In genomic region chr1:241140670-241141069, GRCh38 we compare ENCODE assay signal across 15 cellular contexts.
DNase-seq lines count a peak whose midpoint lies in the region; ATAC-seq and TF ChIP-seq lines count a peak whose summit lies in the region.
"Had no signal": no experiment of that assay in that cellular context is flagged by ENCODE, and none has a peak within 500 bp of the region (broad histone marks: within the 10 kb centered on the region; RNA-seq: fewer than 3 reads in every experiment).

No MANE protein-coding gene starts in this region.

- no peak overlapping the region for H2BK120ac ChIP-seq in neuronal stem cell (ENCODE audit: low read depth, low read length)

- H4K20me1 ChIP-seq in hepatocyte (ENCODE audit: insufficient read depth, poor library complexity, severe bottlenecking) = no peaks in the 10 kb centered on the region

- H4K8ac ChIP-seq in neuronal stem cell (ENCODE audit: low read depth, low read length) = no peak overlapping the region

- no peaks in the 10 kb centered on the region for H3K9me2 ChIP-seq in hepatocyte (replicated peaks; ENCODE audit: insufficient read depth)

- no peaks in the 10 kb centered on the region for H3K27me3 ChIP-seq in hepatocyte
- H3K27me3 ChIP-seq in neuronal stem cell (ENCODE audit: control insufficient read depth in 3 of 3, insufficient read depth in 3 of 3, low read depth in 1 of 3, low read length in 3 of 3) = no peaks in the 10 kb centered on the region

- H3K27ac ChIP-seq in hepatocyte (peak overlapping the region; percentile 76), neuronal stem cell (replicated peaks; ENCODE audit: low read length) (no peak overlapping the region)

- H2BK12ac ChIP-seq in neuronal stem cell (ENCODE audit: low read length) = no peak overlapping the region

- H3K18ac ChIP-seq in neuronal stem cell (ENCODE audit: low read length) = no peak overlapping the region

- no peak overlapping the region for H3K14ac ChIP-seq in neuronal stem cell (ENCODE audit: low read length)

- H3K9ac ChIP-seq in neuronal stem cell (ENCODE audit: low read depth, low read length, poor library complexity) = no peak overlapping the region

- H2AFZ ChIP-seq in hepatocyte = no peak overlapping the region
- H2AFZ ChIP-seq in neuronal stem cell (ENCODE audit: low read length) = no peak overlapping the region

- H3K4me3 ChIP-seq in hepatocyte (no peak overlapping the region), neuronal stem cell (ENCODE audit: low read length in 2 of 2) (no peak overlapping the region)
- H3K4me3 ChIP-seq: HAP-1 had no signal

- no peaks in the 10 kb centered on the region for H3K79me2 ChIP-seq in hepatocyte

- no peaks in the 10 kb centered on the region for H3K79me1 ChIP-seq in neuronal stem cell (ENCODE audit: low read depth, low read length)

- no peak for DNase-seq in hepatocyte (ENCODE audit: low spot score)
- DNase-seq in neuronal stem cell (ENCODE audit: low spot score) = no peak
- DNase-seq in DMS153 (lab: John Stamatoyannopoulos, UW) = no peak
- DNase-seq in NCI-H748 (lab: John Stamatoyannopoulos, UW; ENCODE audit: unreplicated experiment) = no peak
- DNase-seq: C1 segment of cervical spinal cord; Calu3; CD4-positive, alpha-beta memory T cell; COR-L47; DMS79 treated with DMSO at 0.1 percent for 48 hours; GF-D8; GOT3; HFFc6 had no signal

- H4K91ac ChIP-seq in neuronal stem cell (ENCODE audit: low read depth, low read length, poor library complexity) = no peak overlapping the region

- H3K4ac ChIP-seq in neuronal stem cell (ENCODE audit: low read length) = no peak overlapping the region

- H3K4me1 ChIP-seq in hepatocyte (ENCODE audit: insufficient read depth) (peaks cover 11% of the 10 kb centered on the region), neuronal stem cell (ENCODE audit: control insufficient read depth in 2 of 2, insufficient read depth in 1 of 2, low read depth in 1 of 2, low read length in 2 of 2) (no peaks in the 10 kb centered on the region)
- H3K4me1 ChIP-seq: HAP-1 had no signal

- no peak for TF ChIP-seq CTCF in hepatocyte (IDR thresholded peaks at IDR 0.05; ENCODE audit: poor library complexity)

- H3K4me2 ChIP-seq in hepatocyte = no peak overlapping the region
- no peak overlapping the region for H3K4me2 ChIP-seq in neuronal stem cell (ENCODE audit: insufficient read depth, low read length, poor library complexity, severe bottlenecking)

- H3K23ac ChIP-seq in neuronal stem cell (ENCODE audit: low read depth, low read length, poor library complexity) = peak overlapping the region; percentile 20

- H2BK5ac ChIP-seq in neuronal stem cell (ENCODE audit: low read length) = no peak overlapping the region

- ATAC-seq in GM18909 (IDR thresholded peaks at IDR 0.05; ENCODE audit: poor library complexity, unreplicated experiment) (peak; percentile 68), GM19035 (IDR thresholded peaks at IDR 0.05; ENCODE audit: unreplicated experiment) (no peak)

- no peak overlapping the region for H2AK5ac ChIP-seq in neuronal stem cell (ENCODE audit: low read depth, low read length)

- H2BK15ac ChIP-seq in neuronal stem cell (ENCODE audit: low read length) = no peak overlapping the region

- H3K9me3 ChIP-seq in hepatocyte (ENCODE audit: low read depth) (no peaks in the 10 kb centered on the region), neuronal stem cell (replicated peaks in 1 of 2; ENCODE audit: control insufficient read depth in 2 of 2, insufficient read depth in 1 of 2, low read depth in 1 of 2, low read length in 2 of 2) (no peaks in the 10 kb centered on the region)
- H3K9me3 ChIP-seq: HAP-1 had no signal

- H3K36me3 ChIP-seq in hepatocyte (replicated peaks; ENCODE audit: insufficient read depth, low read depth) (no peaks in the 10 kb centered on the region), neuronal stem cell (replicated peaks in 1 of 2; ENCODE audit: control insufficient read depth in 2 of 2, insufficient read depth in 2 of 2, low read length in 2 of 2) (no peaks in the 10 kb centered on the region)
- H3K36me3 ChIP-seq: HAP-1 had no signal
